ENCODE assay signal across 1 cellular context in genomic region chr10:110872984-110873569, GRCh38.
TF ChIP-seq lines count a peak whose summit lies in the region.

No MANE protein-coding gene starts in this region.

TF ChIP-seq in K562, 482 proteins besides CTCF, POLR2A, EP300 and RAD21:
- no peak for TF ChIP-seq FOXJ2 (tag; IDR thresholded peaks at IDR 0.05)
- TF ChIP-seq KAT2B (IDR thresholded peaks at IDR 0.05; ENCODE audit: low read depth, low read length), result no peak
- no peak for TF ChIP-seq ZNF639 (CRISPR knock-in tag; conservative IDR thresholded peaks at IDR 0.05 in 1 of 2, IDR thresholded peaks at IDR 0.05 in 1 of 2)
- no peak for TF ChIP-seq DDX20 (tag; IDR thresholded peaks at IDR 0.05; ENCODE audit: low read depth)
- no peak for TF ChIP-seq SREBF2 (CRISPR knock-in tag; IDR thresholded peaks at IDR 0.05)
- no peak for TF ChIP-seq PHB2 (IDR thresholded peaks at IDR 0.05; ENCODE audit: low read depth)
- TF ChIP-seq ZNF354B (CRISPR knock-in tag; IDR thresholded peaks at IDR 0.05), result no peak
- no peak for TF ChIP-seq L3MBTL2 (IDR thresholded peaks at IDR 0.05)
- TF ChIP-seq HDAC1 (IDR thresholded peaks at IDR 0.05), result 0 out of 4 replicates have a peak, but pooled peaks of 1 of the 2 experiments have one; percentile 36
- TF ChIP-seq POLR3A (IDR thresholded peaks at IDR 0.05; ENCODE audit: borderline replicate concordance, extremely low read depth, insufficient read depth, insufficient read length), result no peak
- peak; percentile 1 for TF ChIP-seq TBP (optimal IDR thresholded peaks at IDR 0.05; ENCODE audit: low read depth, low read length)
- TF ChIP-seq ZBTB34 (CRISPR knock-in tag; IDR thresholded peaks at IDR 0.05), result no peak
- TF ChIP-seq E2F6 (IDR thresholded peaks at IDR 0.05; ENCODE audit: borderline replicate concordance in 1 of 2, extremely low read depth in 1 of 2, insufficient read depth in 1 of 2, insufficient read length in 1 of 2, low read depth in 1 of 2, low read length in 1 of 2, poor library complexity in 1 of 2, severe bottlenecking in 1 of 2), result no peak
- TF ChIP-seq MYBL2 (IDR thresholded peaks at IDR 0.05; ENCODE audit: low read depth), result no peak
- no peak for TF ChIP-seq MYBL2 (CRISPR knock-in tag; IDR thresholded peaks at IDR 0.05; ENCODE audit: borderline replicate concordance)
- TF ChIP-seq RB1 (IDR thresholded peaks at IDR 0.05; ENCODE audit: low read depth), result no peak
- no peak for TF ChIP-seq POLR2B (IDR thresholded peaks at IDR 0.05; ENCODE audit: low read depth, partially characterized antibody)
- peak; percentile 51 for TF ChIP-seq DACH1 (IDR thresholded peaks at IDR 0.05; ENCODE audit: partially characterized antibody)
- TF ChIP-seq TAF9B (IDR thresholded peaks at IDR 0.05; ENCODE audit: partially characterized antibody), result peak; percentile 7
- TF ChIP-seq HDAC3 (IDR thresholded peaks at IDR 0.05; ENCODE audit: borderline replicate concordance, partially characterized antibody), result peak; percentile 14
- TF ChIP-seq POLR2H (tag; IDR thresholded peaks at IDR 0.05; ENCODE audit: low read depth), result peak; percentile 72
- TF ChIP-seq CHD1 (IDR thresholded peaks at IDR 0.05; ENCODE audit: low read length), result peak; percentile 58
- TF ChIP-seq ATF1 (CRISPR knock-in tag; IDR thresholded peaks at IDR 0.05), result no peak
- TF ChIP-seq ATF1 (tag; IDR thresholded peaks at IDR 0.05), result peak; percentile 60
- TF ChIP-seq ZNF175 (CRISPR knock-in tag; IDR thresholded peaks at IDR 0.05; ENCODE audit: low read depth), result 0 out of 2 replicates have a peak, but pooled peaks have one; percentile 6
